Comparison of ENCODE assay signal across 8 cellular contexts in genomic region chr5:141040763-141041426, GRCh38. TPM values are rescaled to one million over a fixed set of nuclear protein-coding genes. Genes with fewer than 3 reads are reported as not detected.
A peak's percentile ranks its signal among the peaks of the same experiment; 100 is the strongest.
DNase-seq lines count a peak whose midpoint lies in the region; ATAC-seq and TF ChIP-seq lines count a peak whose summit lies in the region.

No MANE protein-coding gene starts in this region.

- H3K9me3 ChIP-seq in ES-I3 (ENCODE audit: control insufficient read depth, insufficient read depth, low read length) = no peaks in the 10 kb centered on the region
- H3K9me3 ChIP-seq in colonic mucosa = no peaks in the 10 kb centered on the region

- H3K4me3 ChIP-seq in colonic mucosa = peak overlapping the region; percentile 6

- peak; percentile 64 for ATAC-seq in HG03039 (IDR thresholded peaks at IDR 0.05; ENCODE audit: unreplicated experiment)
- no peak for ATAC-seq in GM19023 (IDR thresholded peaks at IDR 0.05; ENCODE audit: unreplicated experiment)

- H3K27ac ChIP-seq in colonic mucosa = no peak overlapping the region

- H3K27me3 ChIP-seq in colonic mucosa = no peaks in the 10 kb centered on the region

- H3K9ac ChIP-seq in ES-I3 (ENCODE audit: low read depth, low read length) (peak overlapping the region; percentile 80), colonic mucosa (ENCODE audit: low read depth in 2 of 2, low read length in 2 of 2) (no peak overlapping the region)

- peak; percentile 91 for DNase-seq in NCI-H226
- DNase-seq in activated CD4-positive, alpha-beta T cell treated with anti-CD3 and anti-CD28 coated beads for 1 hour = peak; percentile 15
- peak; percentile 80 for DNase-seq in colonic mucosa
- peak; percentile 93 for DNase-seq in kidney tubule cell (ENCODE audit: low spot score)
- DNase-seq in stimulated activated CD4-positive, alpha-beta T cell treated with anti-CD3 and anti-CD28 coated beads, Interleukin-1b, Interleukin-23, amount 100 ng/mL, for 1 hour (ENCODE audit: low read depth in 2 of 2) = peak; percentile 1 to 20

- peak; percentile 48 for TF ChIP-seq CTCF in colonic mucosa (IDR thresholded peaks at IDR 0.05)

- intact Hi-C loops in colonic mucosa (cut with DNase I) = no loop called here

- H3K36me3 ChIP-seq in ES-I3 (ENCODE audit: insufficient read depth, low read length) (no peaks in the 10 kb centered on the region), colonic mucosa (no peaks in the 10 kb centered on the region)

- peaks cover 20% of the 10 kb centered on the region for H3K4me1 ChIP-seq in ES-I3 (ENCODE audit: insufficient read depth, low read length)
- no peaks in the 10 kb centered on the region for H3K4me1 ChIP-seq in colonic mucosa

RNA-seq across cellular contexts. Expression of gene PCDHB1, which starts 10.3 kb away (rescaled TPM):
- total RNA-seq in colonic mucosa = not detected

RNA-seq across cellular contexts. Expression of gene PCDHB2, which starts 53.5 kb away (rescaled TPM):
- 1 to 10 TPM in 1 of 2 donors, under 1 TPM in 1; 0.40 to 1.6 TPM for total RNA-seq in colonic mucosa

RNA-seq across cellular contexts. Expression of gene PCDHB3, which starts 59.4 kb away (rescaled TPM):
- 1 to 10 TPM in 1 of 2 donors, under 1 TPM in 1; 0.40 to 1.5 TPM for total RNA-seq in colonic mucosa

Comparison
In these comparisons a context has a peak if more than half of its experiments do, and no peak if none do; other contexts are left out.
1. DNase-seq: peak in every context shown above with its lines; median percentile 93 in kidney tubule cell; 91 in NCI-H226; 80 in colonic mucosa; 15 in activated CD4-positive, alpha-beta T cell treated with anti-CD3 and anti-CD28 coated beads for 1 hour; 10 in stimulated activated CD4-positive, alpha-beta T cell treated with anti-CD3 and anti-CD28 coated beads, Interleukin-1b, Interleukin-23, amount 100 ng/mL, for 1 hour.